In genomic region chr9:122382901-122383850, GRCh38 we compare ENCODE assay signal across 13 cellular contexts. TPM values are rescaled to one million over a fixed set of nuclear protein-coding genes. Genes with fewer than 3 reads are reported as not detected.
DNase-seq lines count a peak whose midpoint lies in the region; ATAC-seq and TF ChIP-seq lines count a peak whose summit lies in the region.
"Had no signal": no experiment of that assay in that cellular context is flagged by ENCODE, and none has a peak within 500 bp of the region (broad histone marks: within the 10 kb centered on the region; RNA-seq: fewer than 3 reads in every experiment).

No MANE protein-coding gene starts in this region.

- no peak overlapping the region for H3K4ac ChIP-seq in neuronal stem cell (ENCODE audit: low read length)

- peaks cover 13 to 26% (median 21%) of the 10 kb centered on the region in 10 experiments; a peak in 19 of 20 replicates for H3K4me1 ChIP-seq in BLaER1 treated with 17β-estradiol and CSF1 and Interleukin-3, amounts not matched to agents 10 nM and 100 nM
- H3K4me1 ChIP-seq in neuronal stem cell (ENCODE audit: control insufficient read depth in 2 of 2, insufficient read depth in 1 of 2, low read depth in 1 of 2, low read length in 2 of 2) (no peaks in the 10 kb centered on the region), mucosa of descending colon (ENCODE audit: low read depth) (no peaks in the 10 kb centered on the region)
- H3K4me1 ChIP-seq: tibial nerve had no signal

- H3K27ac ChIP-seq in BLaER1 treated with 17β-estradiol and CSF1 and Interleukin-3, amounts not matched to agents 10 nM and 100 nM, result peak overlapping the region in 1 of 11 experiments; percentile 5; a peak in 2 of 22 replicates
- no peak overlapping the region for H3K27ac ChIP-seq in neuronal stem cell (replicated peaks; ENCODE audit: low read length)
- H3K27ac ChIP-seq: tibial nerve had no signal

- H3K14ac ChIP-seq in neuronal stem cell (ENCODE audit: low read length), result no peak overlapping the region

- peaks cover 16% of the 10 kb centered on the region for H3K9me3 Mint-ChIP-seq in activated CD4-positive, alpha-beta memory T cell treated with anti-CD3 and anti-CD28 coated beads for 36 hours
- H3K9me3 Mint-ChIP-seq: activated CD4-positive, alpha-beta T cell treated with anti-CD3 and anti-CD28 coated beads, Interleukin-2, amount 10 ng/mL, durations not matched to agents 24 days and 14 days; natural killer cell treated with Interleukin-12 subunit alpha and Interleukin-12 subunit beta and Interleukin-15 and Interleukin-18, amount 100 ng/mL, for 72 hours had no signal

- CTCF ChIA-PET in activated CD4-positive, alpha-beta memory T cell treated with anti-CD3 and anti-CD28 coated beads for 36 hours (lab: Charles Lee), result no interaction called here

- H2BK5ac ChIP-seq in neuronal stem cell (ENCODE audit: low read length), result peak overlapping the region; percentile 62

- H2AK5ac ChIP-seq in neuronal stem cell (ENCODE audit: low read depth, low read length), result peak overlapping the region; percentile 8

- H3K27me3 ChIP-seq in BLaER1 treated with 17β-estradiol and CSF1 and Interleukin-3, amounts not matched to agents 10 nM and 100 nM, result no peaks in the 10 kb centered on the region
- peaks cover 0 to 4% (median 0%) of the 10 kb centered on the region in 3 experiments for H3K27me3 ChIP-seq in neuronal stem cell (ENCODE audit: control insufficient read depth in 3 of 3, insufficient read depth in 3 of 3, low read depth in 1 of 3, low read length in 3 of 3)
- H3K27me3 ChIP-seq: tibial nerve had no signal

- no peak overlapping the region for H3K18ac ChIP-seq in neuronal stem cell (ENCODE audit: low read length)

- no peak overlapping the region for H4K91ac ChIP-seq in neuronal stem cell (ENCODE audit: low read depth, low read length, poor library complexity)

- no peak overlapping the region for H2BK12ac ChIP-seq in neuronal stem cell (ENCODE audit: low read length)

- H3K4me3 Mint-ChIP-seq in activated CD4-positive, alpha-beta memory T cell treated with anti-CD3 and anti-CD28 coated beads for 36 hours, result no peak overlapping the region
- H3K4me3 Mint-ChIP-seq: activated CD4-positive, alpha-beta T cell treated with anti-CD3 and anti-CD28 coated beads, Interleukin-2, amount 10 ng/mL, durations not matched to agents 24 days and 14 days; natural killer cell treated with Interleukin-12 subunit alpha and Interleukin-12 subunit beta and Interleukin-15 and Interleukin-18, amount 100 ng/mL, for 72 hours had no signal

- no peak for TF ChIP-seq CTCF in mucosa of descending colon (IDR thresholded peaks at IDR 0.05)

- H4K8ac ChIP-seq in neuronal stem cell (ENCODE audit: low read depth, low read length), result no peak overlapping the region

- no peak overlapping the region for H3K4me3 ChIP-seq in BLaER1 treated with 17β-estradiol and CSF1 and Interleukin-3, amounts not matched to agents 10 nM and 100 nM
- H3K4me3 ChIP-seq in neuronal stem cell (ENCODE audit: low read length in 2 of 2), result no peak overlapping the region
- H3K4me3 ChIP-seq in mucosa of descending colon, result no peak overlapping the region
- H3K4me3 ChIP-seq: smooth muscle cell, tibial nerve had no signal

- H3K27ac Mint-ChIP-seq in activated CD4-positive, alpha-beta memory T cell treated with anti-CD3 and anti-CD28 coated beads for 36 hours, result no peak overlapping the region
- H3K27ac Mint-ChIP-seq: activated CD4-positive, alpha-beta T cell treated with anti-CD3 and anti-CD28 coated beads, Interleukin-2, amount 10 ng/mL, durations not matched to agents 24 days and 14 days; natural killer cell treated with Interleukin-12 subunit alpha and Interleukin-12 subunit beta and Interleukin-15 and Interleukin-18, amount 100 ng/mL, for 72 hours had no signal

- DNase-seq in NCI-H2171 (lab: John Stamatoyannopoulos, UW) (peak; percentile 34), neuronal stem cell (ENCODE audit: low spot score) (no peak), mucosa of descending colon (no peak), HuH-7.5 (ENCODE audit: low spot score) (no peak)
- no peak for DNase-seq in activated CD4-positive, alpha-beta memory T cell treated with anti-CD3 and anti-CD28 coated beads for 36 hours
- DNase-seq: activated CD4-positive, alpha-beta T cell treated with anti-CD3 and anti-CD28 coated beads, Interleukin-2, amount 10 ng/mL, durations not matched to agents 24 days and 14 days; activated naive CD4-positive, alpha-beta T cell treated with Interleukin-2 at 50 U/mL for 16 hours; cerebellar nuclear complex had no signal

- intact Hi-C loops in mucosa of descending colon (cut with DNase I, micrococcal nuclease), result no loop called here
- intact Hi-C loops in activated CD4-positive, alpha-beta memory T cell treated with anti-CD3 and anti-CD28 coated beads for 36 hours (cut with micrococcal nuclease), result no loop called here

- ATAC-seq in esophagus mucosa (peak; percentile 21), mucosa of descending colon (no peak)

- H3K9ac ChIP-seq in BLaER1 treated with 17β-estradiol and CSF1 and Interleukin-3, amounts not matched to agents 10 nM and 100 nM, result no peak overlapping the region
- no peak overlapping the region for H3K9ac ChIP-seq in neuronal stem cell (ENCODE audit: low read depth, low read length, poor library complexity)

- WGBS in neuronal stem cell (ENCODE audit: extremely low coverage in 2 of 2, insufficient read length in 2 of 2, insufficient replicate concordance in 1 of 2), 2 donors, result no CpG with 5 or more reads among the region's 16 CpGs

- H3K9me3 ChIP-seq in BLaER1 treated with 17β-estradiol and CSF1 and Interleukin-3, amounts not matched to agents 10 nM and 100 nM (replicated peaks in 1 of 11), result peaks cover 13 to 19% (median 17%) of the 10 kb centered on the region in 11 experiments
- H3K9me3 ChIP-seq in neuronal stem cell (replicated peaks in 1 of 2; ENCODE audit: control insufficient read depth in 2 of 2, insufficient read depth in 1 of 2, low read depth in 1 of 2, low read length in 2 of 2) (peaks cover 3 to 8% of the 10 kb centered on the region in 2 donors), mucosa of descending colon (peaks cover 5% of the 10 kb centered on the region)

- POLR2A ChIA-PET in activated CD4-positive, alpha-beta memory T cell treated with anti-CD3 and anti-CD28 coated beads for 36 hours (lab: Charles Lee), result no interaction called here

- H3K4me1 Mint-ChIP-seq in activated CD4-positive, alpha-beta memory T cell treated with anti-CD3 and anti-CD28 coated beads for 36 hours (ENCODE audit: low read depth), result no peaks in the 10 kb centered on the region

- no peak overlapping the region for H2BK15ac ChIP-seq in neuronal stem cell (ENCODE audit: low read length)

- H4K20me1 ChIP-seq in BLaER1 treated with 17β-estradiol and CSF1 and Interleukin-3, amounts not matched to agents 10 nM and 100 nM, result no peaks in the 10 kb centered on the region

- no peak overlapping the region for H3K23ac ChIP-seq in neuronal stem cell (ENCODE audit: low read depth, low read length, poor library complexity)

- peak overlapping the region; percentile 1 to 74 (median 45); a peak in 18 of 22 replicates for H3K4me2 ChIP-seq in BLaER1 treated with 17β-estradiol and CSF1 and Interleukin-3, amounts not matched to agents 10 nM and 100 nM
- no peak overlapping the region for H3K4me2 ChIP-seq in neuronal stem cell (ENCODE audit: insufficient read depth, low read length, poor library complexity, severe bottlenecking)
- H3K4me2 ChIP-seq: smooth muscle cell had no signal

- no peaks in the 10 kb centered on the region for H3K36me3 Mint-ChIP-seq in activated CD4-positive, alpha-beta memory T cell treated with anti-CD3 and anti-CD28 coated beads for 36 hours

- H3K36me3 ChIP-seq in BLaER1 treated with 17β-estradiol and CSF1 and Interleukin-3, amounts not matched to agents 10 nM and 100 nM, result peaks cover 0 to 100% (median 17%) of the 10 kb centered on the region in 11 experiments; a peak in 15 of 22 replicates
- H3K36me3 ChIP-seq in neuronal stem cell (replicated peaks in 1 of 2; ENCODE audit: control insufficient read depth in 2 of 2, insufficient read depth in 2 of 2, low read length in 2 of 2) (no peaks in the 10 kb centered on the region), mucosa of descending colon (ENCODE audit: low read depth) (no peaks in the 10 kb centered on the region)
- H3K36me3 ChIP-seq: tibial nerve had no signal

- no peak overlapping the region for H2BK120ac ChIP-seq in neuronal stem cell (ENCODE audit: low read depth, low read length)

- no peak overlapping the region for H2AFZ ChIP-seq in neuronal stem cell (ENCODE audit: low read length)

- peaks cover 5% of the 10 kb centered on the region for H3K27me3 Mint-ChIP-seq in activated CD4-positive, alpha-beta memory T cell treated with anti-CD3 and anti-CD28 coated beads for 36 hours
- H3K27me3 Mint-ChIP-seq: activated CD4-positive, alpha-beta T cell treated with anti-CD3 and anti-CD28 coated beads, Interleukin-2, amount 10 ng/mL, durations not matched to agents 24 days and 14 days had no signal

- H3K79me1 ChIP-seq in neuronal stem cell (ENCODE audit: low read depth, low read length), result no peaks in the 10 kb centered on the region

RNA-seq across cellular contexts. Expression of gene PTGS1, which starts 12.4 kb away (rescaled TPM):
- 29.9 TPM for total RNA-seq in esophagus mucosa
- 2.0 TPM for polyA plus RNA-seq in neuronal stem cell (2013, experiment 1 of 2)
- polyA plus RNA-seq in neuronal stem cell (2013, experiment 2 of 2), result 1.9 TPM
- total RNA-seq in mucosa of descending colon, result 100 to 1,000 TPM in 1 of 3 donors, 10 to 100 TPM in 1, 1 to 10 TPM in 1; 8.8 to 192 (median 15.3) TPM
- under 1 TPM in 1 of 2 experiments, not detected in 1; 0.07 TPM for total RNA-seq in activated CD4-positive, alpha-beta memory T cell treated with anti-CD3 and anti-CD28 coated beads for 36 hours

Comparison
In these comparisons a context has a peak if more than half of its experiments do, and no peak if none do; other contexts are left out.
1. RNA of gene PTGS1, which starts 12.4 kb away (total RNA-seq): 29.9 TPM in esophagus mucosa (single experiment) and 8.8 to 192 TPM in mucosa of descending colon; 0.07 TPM in activated CD4-positive, alpha-beta memory T cell treated with anti-CD3 and anti-CD28 coated beads for 36 hours; every median in the first group is over 4 times any median in the second.